In the genomic region with DNA sequence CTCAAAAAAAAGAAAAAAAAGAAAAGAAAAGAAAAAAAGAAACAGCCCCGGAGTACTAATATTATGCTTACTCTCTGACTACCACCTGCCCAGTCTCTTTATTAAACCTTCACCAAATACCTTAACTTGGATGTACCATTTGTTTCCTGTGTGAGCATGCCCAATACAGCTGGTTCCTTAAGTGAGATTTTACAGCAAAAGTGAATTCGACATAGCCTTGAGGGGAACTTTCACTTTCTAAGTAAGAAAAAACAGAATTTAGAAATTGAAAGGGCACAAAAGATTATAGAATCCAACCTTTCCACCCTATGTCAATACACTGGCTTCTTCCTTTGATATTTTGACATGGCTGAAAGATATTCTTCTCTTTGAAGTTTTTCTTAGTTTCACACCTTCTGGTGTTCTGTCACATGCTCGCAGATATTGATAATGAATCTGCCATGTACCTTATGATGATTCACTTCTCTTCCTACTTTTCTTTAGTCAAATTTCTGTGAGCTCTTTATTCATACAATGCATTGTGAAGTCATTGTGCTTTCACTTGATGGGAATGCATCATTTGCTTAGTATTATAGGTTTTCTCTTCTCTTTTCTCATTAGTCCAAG, we compare ENCODE assay signal across 29 cellular contexts. TPM values are rescaled to one million over a fixed set of nuclear protein-coding genes. Genes with fewer than 3 reads are reported as not detected.
DNase-seq lines count a peak whose midpoint lies in the region; ATAC-seq lines count a peak whose summit lies in the region.
"Had no signal": no experiment of that assay in that cellular context is flagged by ENCODE, and none has a peak within 500 bp of the region (broad histone marks: within the 10 kb centered on the region; RNA-seq: fewer than 3 reads in every experiment).

No MANE protein-coding gene starts in this region.

- peaks cover 28% of the 10 kb centered on the region for H3K27me3 Mint-ChIP-seq in activated T-cell treated with anti-CD3 and anti-CD28 coated beads, Interleukin-2, amount 50 U/mL, for 24 hours
- peaks cover 17% of the 10 kb centered on the region for H3K27me3 Mint-ChIP-seq in activated naive CD8-positive, alpha-beta T cell treated with anti-CD3 and anti-CD28 coated beads, Interleukin-2, amount 10 ng/mL, durations not matched to agents 7 days and 5 days
- H3K27me3 Mint-ChIP-seq in naive thymus-derived CD4-positive, alpha-beta T cell, result peaks cover 13 to 32% (median 14%) of the 10 kb centered on the region in 5 donors

- no peaks in the 10 kb centered on the region for H3K9me3 Mint-ChIP-seq in activated T-cell treated with anti-CD3 and anti-CD28 coated beads, Interleukin-2, amount 50 U/mL, for 24 hours
- H3K9me3 Mint-ChIP-seq in activated naive CD8-positive, alpha-beta T cell treated with anti-CD3 and anti-CD28 coated beads, Interleukin-2, amount 10 ng/mL, durations not matched to agents 7 days and 5 days, result no peaks in the 10 kb centered on the region
- H3K9me3 Mint-ChIP-seq in naive thymus-derived CD4-positive, alpha-beta T cell, result peaks cover 0 to 1% (median 0%) of the 10 kb centered on the region in 11 donors
- H3K9me3 Mint-ChIP-seq: activated B cell treated with CpG ODN at 0.5 μM for 24 hours had no signal

- H3K4me3 ChIP-seq in naive thymus-derived CD4-positive, alpha-beta T cell (ENCODE audit: low read length), result no peak overlapping the region
- H3K4me3 ChIP-seq: BLaER1, coronary artery, gastroesophageal sphincter, HAP-1, ovary, spleen, thyroid gland had no signal

- H3K4me1 Mint-ChIP-seq in activated T-cell treated with anti-CD3 and anti-CD28 coated beads, Interleukin-2, amount 50 U/mL, for 24 hours (ENCODE audit: low read depth), result peaks cover 19% of the 10 kb centered on the region
- peaks cover 18% of the 10 kb centered on the region for H3K4me1 Mint-ChIP-seq in activated naive CD8-positive, alpha-beta T cell treated with anti-CD3 and anti-CD28 coated beads, Interleukin-2, amount 10 ng/mL, durations not matched to agents 7 days and 5 days
- peaks cover 13 to 21% (median 18%) of the 10 kb centered on the region in 7 donors for H3K4me1 Mint-ChIP-seq in naive thymus-derived CD4-positive, alpha-beta T cell

- H3K4me1 ChIP-seq in naive thymus-derived CD4-positive, alpha-beta T cell (ENCODE audit: control insufficient read depth in 2 of 2, insufficient read depth in 2 of 2, low read length in 2 of 2), result no peaks in the 10 kb centered on the region
- H3K4me1 ChIP-seq: BLaER1, HAP-1, thyroid gland had no signal

- H3K27ac Mint-ChIP-seq in activated T-cell treated with anti-CD3 and anti-CD28 coated beads, Interleukin-2, amount 50 U/mL, for 24 hours, result peak overlapping the region; percentile 10
- H3K27ac Mint-ChIP-seq in activated naive CD8-positive, alpha-beta T cell treated with anti-CD3 and anti-CD28 coated beads, Interleukin-2, amount 10 ng/mL, durations not matched to agents 7 days and 5 days, result no peak overlapping the region
- peak overlapping the region in 2 of 9 donors; percentile 1 to 8 for H3K27ac Mint-ChIP-seq in naive thymus-derived CD4-positive, alpha-beta T cell
- H3K27ac Mint-ChIP-seq: activated B cell treated with CpG ODN at 0.5 μM for 24 hours, nephron had no signal

- H3K36me3 ChIP-seq in naive thymus-derived CD4-positive, alpha-beta T cell (ENCODE audit: control insufficient read depth in 2 of 3, insufficient read depth in 3 of 3, low read length in 3 of 3), result no peaks in the 10 kb centered on the region
- H3K36me3 ChIP-seq: BLaER1, gastroesophageal sphincter, HAP-1, ovary, spleen, thyroid gland had no signal

- H3K27me3 ChIP-seq in naive thymus-derived CD4-positive, alpha-beta T cell (ENCODE audit: control insufficient read depth in 2 of 2, insufficient read depth in 2 of 2, low read length in 2 of 2), result peaks cover 0 to 1% of the 10 kb centered on the region in 2 donors
- H3K27me3 ChIP-seq: BLaER1, gastroesophageal sphincter, ovary, thyroid gland had no signal

- CTCF ChIA-PET in naive thymus-derived CD4-positive, alpha-beta T cell (lab: Charles Lee), result no interaction called here

- POLR2A ChIA-PET in activated naive CD8-positive, alpha-beta T cell treated with anti-CD3 and anti-CD28 coated beads, Interleukin-2, amount 10 ng/mL, durations not matched to agents 7 days and 5 days (lab: Charles Lee), result no interaction called here
- POLR2A ChIA-PET in naive thymus-derived CD4-positive, alpha-beta T cell (lab: Charles Lee), result no interaction called here

- peak overlapping the region; percentile 11 for H3K4me3 Mint-ChIP-seq in activated T-cell treated with anti-CD3 and anti-CD28 coated beads, Interleukin-2, amount 50 U/mL, for 24 hours
- H3K4me3 Mint-ChIP-seq in activated naive CD8-positive, alpha-beta T cell treated with anti-CD3 and anti-CD28 coated beads, Interleukin-2, amount 10 ng/mL, durations not matched to agents 7 days and 5 days, result peak overlapping the region; percentile 29
- H3K4me3 Mint-ChIP-seq in naive thymus-derived CD4-positive, alpha-beta T cell, result peak overlapping the region in 7 of 10 donors; percentile 12 to 60 (median 27)
- H3K4me3 Mint-ChIP-seq: activated B cell treated with CpG ODN at 0.5 μM for 24 hours, nephron had no signal

- peak; percentile 43 for ATAC-seq in GM18519 (IDR thresholded peaks at IDR 0.05; ENCODE audit: low FRiP score, unreplicated experiment)
- peak; percentile 36 for ATAC-seq in activated naive CD8-positive, alpha-beta T cell treated with anti-CD3 and anti-CD28 coated beads, Interleukin-2, amount 10 ng/mL, durations not matched to agents 7 days and 5 days (ENCODE audit: low read depth)
- ATAC-seq in naive thymus-derived CD4-positive, alpha-beta T cell, result no peak
- ATAC-seq in HG03175 (IDR thresholded peaks at IDR 0.05; ENCODE audit: unreplicated experiment), result no peak
- ATAC-seq: esophagus mucosa, gastroesophageal sphincter, HepG2, Right ventricle myocardium inferior had no signal

- intact Hi-C loops in naive thymus-derived CD4-positive, alpha-beta T cell (cut with micrococcal nuclease), result loop anchor here in 1 of 2 donors (2.0 kb wide), 1 partner anchor 36 kb away; a partner anchor contains a TSS

- H3K27ac ChIP-seq in naive thymus-derived CD4-positive, alpha-beta T cell (ENCODE audit: low read depth, low read length), result no peak overlapping the region
- H3K27ac ChIP-seq: BLaER1, coronary artery, HL-60, ovary, spleen, thyroid gland had no signal

- no peak for DNase-seq in activated T-cell treated with anti-CD3 and anti-CD28 coated beads, Interleukin-2, amount 50 U/mL, for 24 hours
- DNase-seq in activated T-cell treated with anti-CD3 and anti-CD28 coated beads, Interleukin-2, amount 50 U/mL, for 48 hours, result no peak
- no peak for DNase-seq in activated naive CD8-positive, alpha-beta T cell treated with anti-CD3 and anti-CD28 coated beads, Interleukin-2, amount 10 ng/mL, durations not matched to agents 7 days and 5 days
- no peak for DNase-seq in naive thymus-derived CD4-positive, alpha-beta T cell
- DNase-seq in NCI-H2171 treated with DMSO at 0.1 percent for 48 hours (lab: John Stamatoyannopoulos, UW), result no peak
- DNase-seq in stimulated activated CD4-positive, alpha-beta T cell treated with anti-CD3 and anti-CD28 coated beads, Interleukin-1b, Interleukin-23, amount 100 ng/mL, for 48 hours, result no peak
- DNase-seq: ACHN; activated B cell treated with CpG ODN at 0.5 μM for 24 hours; amniotic stem cell; Calu3; NCI-H2081 treated with DMSO at 0.1 percent for 48 hours; NCI-H446 treated with DMSO at 0.1 percent for 48 hours; ovary; spleen; stimulated activated CD4-positive, alpha-beta T cell treated with anti-CD3 and anti-CD28 coated beads, Interleukin-4, amount 100 ng/mL, for 1 hour; stimulated activated naive CD4-positive, alpha-beta T cell treated with Interleukin-2 at 50 U/mL for 16 hours; T-helper 9 cell; thyroid gland had no signal

- no peaks in the 10 kb centered on the region for H3K36me3 Mint-ChIP-seq in activated T-cell treated with anti-CD3 and anti-CD28 coated beads, Interleukin-2, amount 50 U/mL, for 24 hours (ENCODE audit: low read depth)
- peaks cover 2% of the 10 kb centered on the region for H3K36me3 Mint-ChIP-seq in activated naive CD8-positive, alpha-beta T cell treated with anti-CD3 and anti-CD28 coated beads, Interleukin-2, amount 10 ng/mL, durations not matched to agents 7 days and 5 days
- H3K36me3 Mint-ChIP-seq in naive thymus-derived CD4-positive, alpha-beta T cell, result no peaks in the 10 kb centered on the region

- H3K9me3 ChIP-seq in naive thymus-derived CD4-positive, alpha-beta T cell (ENCODE audit: control insufficient read depth in 2 of 3, low read length in 3 of 3), result no peaks in the 10 kb centered on the region
- H3K9me3 ChIP-seq: gastroesophageal sphincter, HAP-1, ovary, spleen, thyroid gland had no signal

RNA-seq across cellular contexts. Expression of a gene that starts 5.2 kb away (rescaled TPM):
- under 1 TPM; 0.44 to 0.74 TPM for total RNA-seq in activated naive CD8-positive, alpha-beta T cell treated with anti-CD3 and anti-CD28 coated beads, Interleukin-2, amount 10 ng/mL, durations not matched to agents 7 days and 5 days
- total RNA-seq in naive thymus-derived CD4-positive, alpha-beta T cell, result under 1 TPM in 2 of 5 experiments, not detected in 3; 0.57 to 0.60 TPM
- under 1 TPM; 0.05 to 0.32 TPM for polyA plus RNA-seq in naive thymus-derived CD4-positive, alpha-beta T cell
- total RNA-seq: activated B cell treated with CpG ODN at 0.5 μM for 24 hours had no signal

RNA-seq across cellular contexts. Expression of a gene that starts 35.8 kb away (rescaled TPM):
- 10 to 100 TPM; 15.2 to 16.4 TPM for total RNA-seq in activated naive CD8-positive, alpha-beta T cell treated with anti-CD3 and anti-CD28 coated beads, Interleukin-2, amount 10 ng/mL, durations not matched to agents 7 days and 5 days
- 10 to 100 TPM; 11.4 to 20.1 (median 18.2) TPM for total RNA-seq in naive thymus-derived CD4-positive, alpha-beta T cell
- polyA plus RNA-seq in naive thymus-derived CD4-positive, alpha-beta T cell, result 1 to 10 TPM; 5.9 to 7.2 TPM

Comparison
In these comparisons a context has a peak if more than half of its experiments do, and no peak if none do; other contexts are left out.
1. ATAC-seq: peak in GM18519 (single experiment) and activated naive CD8-positive, alpha-beta T cell treated with anti-CD3 and anti-CD28 coated beads, Interleukin-2, amount 10 ng/mL, durations not matched to agents 7 days and 5 days (single experiment); none in naive thymus-derived CD4-positive, alpha-beta T cell (single experiment) and HG03175 (single experiment).
2. Peak in every context shown above with its lines, with median percentiles within 50 percentile points of each other: H3K4me3 Mint-ChIP-seq.